In genomic region chr5:160369990-160370712, GRCh38 we compare ENCODE assay signal across 8 cellular contexts. TPM values are rescaled to one million over a fixed set of nuclear protein-coding genes. Genes with fewer than 3 reads are reported as not detected.
DNase-seq lines count a peak whose midpoint lies in the region; FAIRE-seq and TF ChIP-seq lines count a peak whose summit lies in the region.

Gene C1QTNF2 (minus strand): TSS chr5:160370626. CDS start chr5:160355011, 15,615 bp downstream.

- H3K79me2 ChIP-seq in ACC112 (ENCODE audit: control insufficient read depth, insufficient read depth, low read length, unreplicated experiment): no peaks in the 10 kb centered on the region

- FAIRE-seq in D721Med (lab: Jason Lieb, UNC): no peak

- peak; percentile 30 for DNase-seq in GM13977 (ENCODE audit: low spot score)
- peak; percentile 28 for DNase-seq in OCI-M1 (lab: John Stamatoyannopoulos, UW)
- DNase-seq in cerebellar cortex (ENCODE audit: low spot score): peak; percentile 55
- DNase-seq in kidney epithelial cell (ENCODE audit: low read depth): peak; percentile 14
- no peak for DNase-seq in D721Med (ENCODE audit: insufficient read length, low spot score)
- no peak for DNase-seq in GM19240 (ENCODE audit: insufficient read length, low spot score)

- H3K4me1 ChIP-seq in ACC112 (ENCODE audit: control insufficient read depth, insufficient read depth, low read length, unreplicated experiment): no peaks in the 10 kb centered on the region

- H3K27me3 ChIP-seq in ACC112 (ENCODE audit: insufficient read depth, low read length): peaks cover 53% of the 10 kb centered on the region
- H3K27me3 ChIP-seq in kidney epithelial cell (ENCODE audit: control insufficient read depth, insufficient read depth, low read length): peaks cover 8% of the 10 kb centered on the region

- peak within 1 kb of the TSS; percentile 80 for H3K4me3 ChIP-seq in ACC112 (ENCODE audit: low read depth, low read length)
- H3K4me3 ChIP-seq in kidney epithelial cell (ENCODE audit: low read depth, low read length): peak within 1 kb of the TSS; percentile 39
- peak within 1 kb of the TSS; percentile 35 to 55 (median 44) for H3K4me3 ChIP-seq in skin epidermis

- peak within 1 kb of the TSS; percentile 80 for H2AFZ ChIP-seq in ACC112 (ENCODE audit: low read length, unreplicated experiment)

- TF ChIP-seq CTCF in GM13977 (IDR thresholded peaks at IDR 0.05; ENCODE audit: extremely low read depth, insufficient read depth, missing control alignments) (no peak), kidney epithelial cell (IDR thresholded peaks at IDR 0.05; ENCODE audit: insufficient read depth, low read length, poor library complexity, severe bottlenecking) (no peak), D721Med (IDR thresholded peaks at IDR 0.05; ENCODE audit: insufficient read depth, missing control alignments) (no peak)

- H3K27ac ChIP-seq in ACC112 (ENCODE audit: low read depth, low read length): no peak within 1 kb of the TSS
- peak within 1 kb of the TSS in 10 of 21 experiments; percentile 10 to 68 (median 46) for H3K27ac ChIP-seq in skin epidermis

- in situ Hi-C loops in GM13977 (cut with MboI; ENCODE audit: low pct_unique_long_range_greater_than_20kb, low sequenced_read_pairs, unreplicated experiment): no loop called here

- H3K36me3 ChIP-seq in ACC112 (ENCODE audit: insufficient read depth, low read length) (no peaks in the 10 kb centered on the region), kidney epithelial cell (ENCODE audit: control insufficient read depth, insufficient read depth, low read length) (no peaks in the 10 kb centered on the region)

RNA-seq across cellular contexts. Expression of gene C1QTNF2, which starts in this region (rescaled TPM):
- total RNA-seq in kidney epithelial cell: 0.07 TPM in 1 of 2 replicates, not detected in the other

Comparison
In these comparisons a context has a peak if more than half of its experiments do, and no peak if none do; other contexts are left out.
1. Peak in DNase-seq and H3K4me3 ChIP-seq in kidney epithelial cell; RNA of the gene not detected or under 1 TPM.
2. DNase-seq: peak in GM13977 (single experiment), OCI-M1 (single experiment) and cerebellar cortex (single experiment); none in D721Med (single experiment) and GM19240 (single experiment).
3. Peak in every context shown above with its lines, with median percentiles within 50 percentile points of each other: H3K4me3 ChIP-seq.